Comparison of ENCODE assay signal across 8 cellular contexts in the genomic region with DNA sequence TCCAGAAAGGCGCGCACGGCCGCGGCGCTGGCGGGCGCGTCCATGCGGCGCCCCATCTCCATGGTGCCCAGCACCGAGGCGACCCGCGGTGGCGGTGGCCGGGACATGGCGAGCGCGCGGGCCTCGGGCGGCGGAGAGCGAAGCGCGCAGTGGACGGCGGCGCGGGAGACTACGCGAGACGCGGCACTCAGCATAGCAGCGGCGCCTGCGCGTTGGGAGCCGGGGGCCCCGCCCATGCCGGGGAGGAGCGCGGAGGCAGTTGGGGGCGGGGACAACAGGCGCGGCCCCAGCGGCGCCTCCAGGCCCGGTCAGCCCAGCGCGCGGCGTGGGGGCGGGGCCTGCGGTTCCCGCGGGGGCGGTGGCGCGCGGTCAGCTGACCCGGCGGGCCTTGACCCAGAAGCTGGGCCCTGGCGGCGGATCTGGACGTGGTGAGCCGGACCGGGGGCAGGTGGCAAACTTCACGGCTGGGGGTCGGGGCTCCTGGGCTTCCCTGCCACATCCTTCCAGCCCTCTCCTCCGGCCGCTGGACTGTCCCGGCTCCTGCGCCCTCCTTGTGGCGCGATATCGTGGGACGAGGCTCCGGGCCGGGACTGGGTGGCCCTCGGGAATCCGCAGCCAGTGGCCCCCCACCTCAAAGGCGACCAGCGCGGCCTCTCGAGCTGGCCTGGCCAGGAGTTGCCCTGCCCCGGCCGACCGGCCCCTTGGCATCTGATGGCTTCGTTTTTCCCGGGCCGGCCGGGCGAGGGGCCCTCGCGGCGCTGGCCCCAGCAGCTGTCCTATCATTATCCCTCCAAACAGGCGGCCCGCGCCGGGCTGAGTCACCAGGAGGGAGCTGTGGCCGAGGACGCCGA. TPM values are rescaled to one million over a fixed set of nuclear protein-coding genes. Genes with fewer than 3 reads are reported as not detected.
DNase-seq lines count a peak whose midpoint lies in the region; ATAC-seq lines count a peak whose summit lies in the region.

A gene (minus strand): TSS at position 214 of the 851 bp plus-strand sequence. CDS start 20 bp downstream, at position 194.
A gene with protein sequence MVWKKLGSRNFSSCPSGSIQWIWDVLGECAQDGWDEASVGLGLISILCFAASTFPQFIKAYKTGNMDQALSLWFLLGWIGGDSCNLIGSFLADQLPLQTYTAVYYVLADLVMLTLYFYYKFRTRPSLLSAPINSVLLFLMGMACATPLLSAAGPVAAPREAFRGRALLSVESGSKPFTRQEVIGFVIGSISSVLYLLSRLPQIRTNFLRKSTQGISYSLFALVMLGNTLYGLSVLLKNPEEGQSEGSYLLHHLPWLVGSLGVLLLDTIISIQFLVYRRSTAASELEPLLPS (plus strand): TSS at position 396 of the 851 bp plus-strand sequence. CDS start 5,352 bp downstream, outside the sequence.

- DNase-seq in Ammon's horn (ENCODE audit: low spot score): peak; percentile 95
- peak; percentile 95 for DNase-seq in GM19238 (ENCODE audit: insufficient read length, low spot score)
- DNase-seq in NCI-H460 (ENCODE audit: extremely low read depth, low read depth): peak; percentile 88
- peak; percentile 92 for DNase-seq in activated CD4-positive, alpha-beta T cell treated with anti-CD3 and anti-CD28 coated beads for 48 hours
- peak; percentile 95 for DNase-seq in kidney tubule cell (ENCODE audit: low spot score)
- DNase-seq in stimulated activated CD4-positive, alpha-beta T cell treated with anti-CD3 and anti-CD28 coated beads, Interleukin-1b, Interleukin-23, amount 100 ng/mL, for 1 hour (ENCODE audit: low read depth in 2 of 2): peak; percentile 83 to 84

- peak; percentile 76 for ATAC-seq in HG03432 (IDR thresholded peaks at IDR 0.05; ENCODE audit: unreplicated experiment)

- H3K27ac ChIP-seq in cingulate gyrus (ENCODE audit: low read depth, low read length): peak within 1 kb of the TSS; percentile 75

RNA-seq across cellular contexts. Expression of the first gene that starts in this region (rescaled TPM):
- 27.5 and 29.9 TPM in 2 replicates for total RNA-seq in NCI-H460 (2014; rRNA removed; shearing (Covaris generic))
- 71.3 and 84.7 TPM in 2 replicates for polyA plus RNA-seq in NCI-H460 (2014; cell fraction: nucleus; rRNA removed)

RNA-seq across cellular contexts. Expression of the second gene that starts in this region (rescaled TPM):
- total RNA-seq in NCI-H460 (2014; rRNA removed; shearing (Covaris generic)): 10.2 and 10.5 TPM in 2 replicates
- 11.9 and 19.4 TPM in 2 replicates for polyA plus RNA-seq in NCI-H460 (2014; cell fraction: nucleus; rRNA removed)

Comparison
In these comparisons a context has a peak if more than half of its experiments do, and no peak if none do; other contexts are left out.
1. Peak in every context shown above with its lines: DNase-seq, ATAC-seq and H3K27ac ChIP-seq.